In genomic region chr9:137728444-137729311, GRCh38 we compare ENCODE assay signal across 13 cellular contexts.
"Had no signal": no experiment of that assay in that cellular context is flagged by ENCODE, and none has a peak within 500 bp of the region (broad histone marks: within the 10 kb centered on the region; RNA-seq: fewer than 3 reads in every experiment).

No MANE protein-coding gene starts in this region.

- DNase-seq: activated CD4-positive, alpha-beta T cell treated with anti-CD3 and anti-CD28 coated beads, Interleukin-2, amount 10 ng/mL, durations not matched to agents 7 days and 5 days; activated CD4-positive, CD25-positive, alpha-beta regulatory T cell; activated naive CD4-positive, alpha-beta T cell treated with anti-CD3 and anti-CD28 coated beads, Interleukin-2, amount 10 ng/mL, durations not matched to agents 7 days and 5 days; caudate nucleus; colonic mucosa; kidney glomerular epithelial cell; stimulated activated CD4-positive, alpha-beta T cell treated with anti-CD3 and anti-CD28 coated beads, Interleukin-4, amount 100 ng/mL, for 1 hour had no signal

- H2AFZ ChIP-seq: hepatocyte had no signal

- H3K4me3 Mint-ChIP-seq: activated CD4-positive, alpha-beta T cell treated with anti-CD3 and anti-CD28 coated beads, Interleukin-2, amount 10 ng/mL, durations not matched to agents 7 days and 5 days; activated naive CD4-positive, alpha-beta T cell treated with anti-CD3 and anti-CD28 coated beads, Interleukin-2, amount 10 ng/mL, durations not matched to agents 7 days and 5 days; activated T-helper 1 cell treated with anti-CD3 and anti-CD28 coated beads, Interleukin-12 subunit alpha, Interleukin-12 subunit beta, Interleukin-2, Interleukin-4 antibody, amounts not matched to agents 30 ng/mL and 10 ng/mL and 1 ng/mL, durations not matched to agents 14 hours and 24 hours and 36 hours; stimulated activated naive CD8-positive, alpha-beta T cell treated with anti-CD3 and anti-CD28 coated beads, Interleukin-15, Interleukin-2, amounts not matched to agents 100 ng/mL and 50 ng/mL, for 24 hours had no signal

- H3K4me1 ChIP-seq: colonic mucosa had no signal

- H3K27me3 Mint-ChIP-seq: activated CD4-positive, alpha-beta T cell treated with anti-CD3 and anti-CD28 coated beads, Interleukin-2, amount 10 ng/mL, durations not matched to agents 7 days and 5 days; activated naive CD4-positive, alpha-beta T cell treated with anti-CD3 and anti-CD28 coated beads, Interleukin-2, amount 10 ng/mL, durations not matched to agents 7 days and 5 days; stimulated activated naive CD8-positive, alpha-beta T cell treated with anti-CD3 and anti-CD28 coated beads, Interleukin-15, Interleukin-2, amounts not matched to agents 100 ng/mL and 50 ng/mL, for 24 hours had no signal

- H3K4me3 ChIP-seq: colonic mucosa, esophagus muscularis mucosa, hepatocyte, right atrium auricular region, suprapubic skin had no signal

- H3K4me2 ChIP-seq: hepatocyte had no signal

- H3K36me3 ChIP-seq: colonic mucosa had no signal

- H3K27ac ChIP-seq: colonic mucosa, esophagus muscularis mucosa, hepatocyte, right atrium auricular region, suprapubic skin had no signal

- H3K27ac Mint-ChIP-seq: activated naive CD4-positive, alpha-beta T cell treated with anti-CD3 and anti-CD28 coated beads, Interleukin-2, amount 10 ng/mL, durations not matched to agents 7 days and 5 days; activated T-helper 1 cell treated with anti-CD3 and anti-CD28 coated beads, Interleukin-12 subunit alpha, Interleukin-12 subunit beta, Interleukin-2, Interleukin-4 antibody, amounts not matched to agents 30 ng/mL and 10 ng/mL and 1 ng/mL, durations not matched to agents 14 hours and 24 hours and 36 hours had no signal

- H3K9me3 ChIP-seq: colonic mucosa, esophagus muscularis mucosa, suprapubic skin had no signal

- H3K27me3 ChIP-seq: colonic mucosa, esophagus muscularis mucosa, hepatocyte, right atrium auricular region, suprapubic skin had no signal
